25 cellular contexts compared by ENCODE assay signal in genomic region chr16:26740771-26741170, GRCh38.
A peak's percentile ranks its signal among the peaks of the same experiment; 100 is the strongest.
DNase-seq lines count a peak whose midpoint lies in the region; ATAC-seq and TF ChIP-seq lines count a peak whose summit lies in the region.
"Had no signal": no experiment of that assay in that cellular context is flagged by ENCODE, and none has a peak within 500 bp of the region (broad histone marks: within the 10 kb centered on the region; RNA-seq: fewer than 3 reads in every experiment).

No MANE protein-coding gene starts in this region.

- H4K20me1 ChIP-seq in neural progenitor cell (ENCODE audit: low read depth), result no peaks in the 10 kb centered on the region
- H4K20me1 ChIP-seq: BLaER1 had no signal

- H2AFZ ChIP-seq in neural progenitor cell (replicated peaks), result peak overlapping the region; percentile 85

- no peaks in the 10 kb centered on the region for H3K9me3 ChIP-seq in neural progenitor cell (ENCODE audit: low read depth)
- H3K9me3 ChIP-seq: BE2C, BLaER1 had no signal

- peaks cover 6% of the 10 kb centered on the region for H3F3A ChIP-seq in neural progenitor cell (ENCODE audit: low read depth)

- peaks cover 13% of the 10 kb centered on the region for H3K4me1 Mint-ChIP-seq in neural progenitor cell
- H3K4me1 Mint-ChIP-seq in activated CD8-positive, alpha-beta T cell treated with anti-CD3 and anti-CD28 coated beads for 36 hours (ENCODE audit: low read depth), result no peaks in the 10 kb centered on the region
- H3K4me1 Mint-ChIP-seq: CD14-positive monocyte; CD4-positive, alpha-beta memory T cell; CD8-positive, alpha-beta memory T cell had no signal

- peaks cover 2% of the 10 kb centered on the region for H3K27me3 ChIP-seq in neural progenitor cell
- H3K27me3 ChIP-seq: BE2C, BLaER1 had no signal

- DNase-seq in NCI-H82 (lab: John Stamatoyannopoulos, UW), result peak; percentile 1
- DNase-seq in NCI-H82 treated with DMSO at 0.1 percent for 48 hours (lab: John Stamatoyannopoulos, UW; ENCODE audit: unreplicated experiment), result no peak
- peak in 19 of 61 donors; percentile 6 to 82 (median 29) for DNase-seq in caudate nucleus (lab: John Stamatoyannopoulos, UW)
- DNase-seq in neural progenitor cell (ENCODE audit: low spot score), result no peak
- no peak for DNase-seq in activated CD8-positive, alpha-beta T cell treated with anti-CD3 and anti-CD28 coated beads for 36 hours
- no peak for DNase-seq in cardiac septum (ENCODE audit: low spot score)
- no peak for DNase-seq in NCI-H345 treated with DMSO at 0.1 percent for 48 hours (lab: John Stamatoyannopoulos, UW; ENCODE audit: unreplicated experiment)
- DNase-seq: ACHN; BE2C; C1 segment of cervical spinal cord; CD4-positive, alpha-beta memory T cell; CD4-positive, CD25-positive, alpha-beta regulatory T cell; CD8-positive, alpha-beta memory T cell; COR-L47; DMS 273 treated with DMSO at 0.1 percent for 48 hours; DMS153; DMS53; DMS79; DND-41; EL; GDM1 had no signal

- H3K4me3 Mint-ChIP-seq in neural progenitor cell, result no peak overlapping the region
- H3K4me3 Mint-ChIP-seq in activated CD8-positive, alpha-beta T cell treated with anti-CD3 and anti-CD28 coated beads for 36 hours, result no peak overlapping the region
- H3K4me3 Mint-ChIP-seq: CD14-positive monocyte; CD4-positive, alpha-beta memory T cell; CD4-positive, CD25-positive, alpha-beta regulatory T cell; CD8-positive, alpha-beta memory T cell had no signal

- no peak overlapping the region for H3K27ac Mint-ChIP-seq in neural progenitor cell
- H3K27ac Mint-ChIP-seq in activated CD8-positive, alpha-beta T cell treated with anti-CD3 and anti-CD28 coated beads for 36 hours, result no peak overlapping the region
- H3K27ac Mint-ChIP-seq: CD14-positive monocyte; CD4-positive, alpha-beta memory T cell; CD4-positive, CD25-positive, alpha-beta regulatory T cell; CD8-positive, alpha-beta memory T cell had no signal

- peak overlapping the region; percentile 76 for H3K27ac ChIP-seq in caudate nucleus (ENCODE audit: low read depth, low read length)
- no peak overlapping the region for H3K27ac ChIP-seq in neural progenitor cell
- H3K27ac ChIP-seq: 22Rv1, BLaER1 had no signal

- H3K4me2 ChIP-seq in neural progenitor cell, result peak overlapping the region; percentile 29
- H3K4me2 ChIP-seq: BLaER1 had no signal

- intact Hi-C loops in activated CD8-positive, alpha-beta T cell treated with anti-CD3 and anti-CD28 coated beads for 36 hours (cut with micrococcal nuclease), result no loop called here
- intact Hi-C loops in cardiac septum (cut with DNase I), result no loop called here

- CTCF ChIA-PET in activated CD8-positive, alpha-beta T cell treated with anti-CD3 and anti-CD28 coated beads for 36 hours (lab: Charles Lee), result no interaction called here

- H3K79me2 ChIP-seq in neural progenitor cell (ENCODE audit: low read depth), result no peaks in the 10 kb centered on the region

- POLR2A ChIA-PET in activated CD8-positive, alpha-beta T cell treated with anti-CD3 and anti-CD28 coated beads for 36 hours (lab: Charles Lee), result interaction anchor here (0.6 kb wide), 1 partner anchor 730 kb away, joined by 3 read pairs; no protein-coding TSS in a partner anchor

- TF ChIP-seq CTCF in neural progenitor cell (IDR thresholded peaks at IDR 0.05), result no peak
- no peak for TF ChIP-seq CTCF in activated CD8-positive, alpha-beta T cell treated with anti-CD3 and anti-CD28 coated beads for 36 hours (IDR thresholded peaks at IDR 0.05)

- H3K36me3 ChIP-seq in neural progenitor cell, result no peaks in the 10 kb centered on the region
- H3K36me3 ChIP-seq: BE2C, BLaER1 had no signal

- H3K9me3 Mint-ChIP-seq in neural progenitor cell, result no peaks in the 10 kb centered on the region
- no peaks in the 10 kb centered on the region for H3K9me3 Mint-ChIP-seq in activated CD8-positive, alpha-beta T cell treated with anti-CD3 and anti-CD28 coated beads for 36 hours
- H3K9me3 Mint-ChIP-seq: CD4-positive, alpha-beta memory T cell; CD8-positive, alpha-beta memory T cell had no signal

- no peaks in the 10 kb centered on the region for H3K36me3 Mint-ChIP-seq in neural progenitor cell
- no peaks in the 10 kb centered on the region for H3K36me3 Mint-ChIP-seq in activated CD8-positive, alpha-beta T cell treated with anti-CD3 and anti-CD28 coated beads for 36 hours (ENCODE audit: low read depth)
- H3K36me3 Mint-ChIP-seq: CD14-positive monocyte; CD4-positive, alpha-beta memory T cell; CD4-positive, CD25-positive, alpha-beta regulatory T cell; CD8-positive, alpha-beta memory T cell had no signal

- peaks cover 5% of the 10 kb centered on the region for H3K27me3 Mint-ChIP-seq in neural progenitor cell (ENCODE audit: insufficient read depth, low read depth)
- H3K27me3 Mint-ChIP-seq in activated CD8-positive, alpha-beta T cell treated with anti-CD3 and anti-CD28 coated beads for 36 hours, result peaks cover 7% of the 10 kb centered on the region

- no peak overlapping the region for H3K4me3 ChIP-seq in neural progenitor cell
- H3K4me3 ChIP-seq: BLaER1, GM12878 had no signal

- H3K4me1 ChIP-seq in neural progenitor cell, result peaks cover 9% of the 10 kb centered on the region
- H3K4me1 ChIP-seq: BE2C, BLaER1 had no signal

- no peak overlapping the region for H3K9ac ChIP-seq in neural progenitor cell
- H3K9ac ChIP-seq: BLaER1 had no signal

- no peak for ATAC-seq in activated CD8-positive, alpha-beta T cell treated with anti-CD3 and anti-CD28 coated beads for 36 hours
- ATAC-seq: GM12878 had no signal
